In genomic region chrX:134530845-134531244, GRCh38 we compare ENCODE assay signal across 4 cellular contexts.
"Had no signal": no experiment of that assay in that cellular context is flagged by ENCODE, and none has a peak within 500 bp of the region (broad histone marks: within the 10 kb centered on the region; RNA-seq: fewer than 3 reads in every experiment).

No MANE protein-coding gene starts in this region.

- DNase-seq: IMR-90, KBM-7, KG1 had no signal

- ATAC-seq: HepG2 had no signal
